ENCODE assay signal across 11 cellular contexts in genomic region chr4:100907465-100908454, GRCh38.
DNase-seq lines count a peak whose midpoint lies in the region; ATAC-seq, FAIRE-seq and TF ChIP-seq lines count a peak whose summit lies in the region.
"Had no signal": no experiment of that assay in that cellular context is flagged by ENCODE, and none has a peak within 500 bp of the region (broad histone marks: within the 10 kb centered on the region; RNA-seq: fewer than 3 reads in every experiment).

No MANE protein-coding gene starts in this region.

- no peak overlapping the region for H3K4me3 ChIP-seq in bronchial epithelial cell (ENCODE audit: low read depth, low read length)

- peak; percentile 6 for DNase-seq in Caki2 (ENCODE audit: low read depth)
- DNase-seq in bronchial epithelial cell (ENCODE audit: low read depth), result peak; percentile 20
- DNase-seq in medulla oblongata (ENCODE audit: extremely low spot score), result peak; percentile 28
- no peak for DNase-seq in activated CD4-positive, alpha-beta T cell treated with anti-CD3 and anti-CD28 coated beads, Interleukin-2, amount 50 U/mL, for 1 hour
- DNase-seq: activated T-cell treated with anti-CD3 and anti-CD28 coated beads, Interleukin-2, amount 50 U/mL, for 72 hours; stimulated activated CD4-positive, alpha-beta T cell treated with anti-CD3 and anti-CD28 coated beads, Interleukin-4, amount 100 ng/mL, for 1 hour had no signal

- TF ChIP-seq RAD21 in Ishikawa (IDR thresholded peaks at IDR 0.05; ENCODE audit: low read depth), result peak; percentile 57

- no peak for ATAC-seq in HG02840 (IDR thresholded peaks at IDR 0.05; ENCODE audit: low FRiP score, unreplicated experiment)
- no peak for ATAC-seq in HG03135 (IDR thresholded peaks at IDR 0.05; ENCODE audit: unreplicated experiment)
- ATAC-seq in GM19467 (IDR thresholded peaks at IDR 0.05; ENCODE audit: unreplicated experiment), result no peak
- ATAC-seq: activated T-cell treated with anti-CD3 and anti-CD28 coated beads, Interleukin-2, amount 50 U/mL, for 72 hours had no signal

- peak; percentile 31 for TF ChIP-seq CTCF in bronchial epithelial cell (IDR thresholded peaks at IDR 0.05; ENCODE audit: insufficient read depth, low read length, severe bottlenecking)

- no peak for FAIRE-seq in bronchial epithelial cell (lab: Jason Lieb, UNC)
- FAIRE-seq: GM18507 had no signal

- H3K36me3 ChIP-seq in bronchial epithelial cell (ENCODE audit: control insufficient read depth, insufficient read depth, low read length), result no peaks in the 10 kb centered on the region

- TF ChIP-seq EP300 in Ishikawa (IDR thresholded peaks at IDR 0.05; ENCODE audit: borderline replicate concordance), result no peak

- in situ Hi-C loops in Caki2 (cut with HindIII; ENCODE audit: low pct_unique_long_range_greater_than_20kb, low sequenced_read_pairs), result no loop called here

- no peaks in the 10 kb centered on the region for H3K27me3 ChIP-seq in bronchial epithelial cell (ENCODE audit: control insufficient read depth, insufficient read depth, low read length)

TF ChIP-seq in Ishikawa, 13 proteins besides CTCF, POLR2A, EP300 and RAD21:
- TF ChIP-seq TAF1 (IDR thresholded peaks at IDR 0.05; ENCODE audit: low read depth) (no peak), NFIC (IDR thresholded peaks at IDR 0.05) (no peak), TCF12 (IDR thresholded peaks at IDR 0.05; ENCODE audit: low read depth) (no peak), FOXM1 (IDR thresholded peaks at IDR 0.05; ENCODE audit: borderline replicate concordance, low read depth) (no peak), CREB1 (IDR thresholded peaks at IDR 0.05; ENCODE audit: low read depth) (no peak), EGR1 (IDR thresholded peaks at IDR 0.05) (no peak), YY1 (IDR thresholded peaks at IDR 0.05; ENCODE audit: low read depth) (no peak), ZBTB7A (IDR thresholded peaks at IDR 0.05; ENCODE audit: low read depth) (no peak), TEAD4 (IDR thresholded peaks at IDR 0.05) (no peak), MAX (IDR thresholded peaks at IDR 0.05) (no peak), CEBPB (IDR thresholded peaks at IDR 0.05) (no peak)
- TF ChIP-seq, protein P1, sequence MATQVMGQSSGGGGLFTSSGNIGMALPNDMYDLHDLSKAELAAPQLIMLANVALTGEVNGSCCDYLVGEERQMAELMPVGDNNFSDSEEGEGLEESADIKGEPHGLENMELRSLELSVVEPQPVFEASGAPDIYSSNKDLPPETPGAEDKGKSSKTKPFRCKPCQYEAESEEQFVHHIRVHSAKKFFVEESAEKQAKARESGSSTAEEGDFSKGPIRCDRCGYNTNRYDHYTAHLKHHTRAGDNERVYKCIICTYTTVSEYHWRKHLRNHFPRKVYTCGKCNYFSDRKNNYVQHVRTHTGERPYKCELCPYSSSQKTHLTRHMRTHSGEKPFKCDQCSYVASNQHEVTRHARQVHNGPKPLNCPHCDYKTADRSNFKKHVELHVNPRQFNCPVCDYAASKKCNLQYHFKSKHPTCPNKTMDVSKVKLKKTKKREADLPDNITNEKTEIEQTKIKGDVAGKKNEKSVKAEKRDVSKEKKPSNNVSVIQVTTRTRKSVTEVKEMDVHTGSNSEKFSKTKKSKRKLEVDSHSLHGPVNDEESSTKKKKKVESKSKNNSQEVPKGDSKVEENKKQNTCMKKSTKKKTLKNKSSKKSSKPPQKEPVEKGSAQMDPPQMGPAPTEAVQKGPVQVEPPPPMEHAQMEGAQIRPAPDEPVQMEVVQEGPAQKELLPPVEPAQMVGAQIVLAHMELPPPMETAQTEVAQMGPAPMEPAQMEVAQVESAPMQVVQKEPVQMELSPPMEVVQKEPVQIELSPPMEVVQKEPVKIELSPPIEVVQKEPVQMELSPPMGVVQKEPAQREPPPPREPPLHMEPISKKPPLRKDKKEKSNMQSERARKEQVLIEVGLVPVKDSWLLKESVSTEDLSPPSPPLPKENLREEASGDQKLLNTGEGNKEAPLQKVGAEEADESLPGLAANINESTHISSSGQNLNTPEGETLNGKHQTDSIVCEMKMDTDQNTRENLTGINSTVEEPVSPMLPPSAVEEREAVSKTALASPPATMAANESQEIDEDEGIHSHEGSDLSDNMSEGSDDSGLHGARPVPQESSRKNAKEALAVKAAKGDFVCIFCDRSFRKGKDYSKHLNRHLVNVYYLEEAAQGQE (IDR thresholded peaks at IDR 0.05; ENCODE audit: low read depth), result no peak
- TF ChIP-seq, protein P2, sequence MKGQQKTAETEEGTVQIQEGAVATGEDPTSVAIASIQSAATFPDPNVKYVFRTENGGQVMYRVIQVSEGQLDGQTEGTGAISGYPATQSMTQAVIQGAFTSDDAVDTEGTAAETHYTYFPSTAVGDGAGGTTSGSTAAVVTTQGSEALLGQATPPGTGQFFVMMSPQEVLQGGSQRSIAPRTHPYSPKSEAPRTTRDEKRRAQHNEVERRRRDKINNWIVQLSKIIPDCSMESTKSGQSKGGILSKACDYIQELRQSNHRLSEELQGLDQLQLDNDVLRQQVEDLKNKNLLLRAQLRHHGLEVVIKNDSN (IDR thresholded peaks at IDR 0.05), result no peak
